25 cellular contexts compared by ENCODE assay signal in genomic region chr6:110392727-110393126, GRCh38. TPM values are rescaled to one million over a fixed set of nuclear protein-coding genes. Genes with fewer than 3 reads are reported as not detected.
A peak's percentile ranks its signal among the peaks of the same experiment; 100 is the strongest.
DNase-seq lines count a peak whose midpoint lies in the region; ATAC-seq, FAIRE-seq and TF ChIP-seq lines count a peak whose summit lies in the region.
"Had no signal": no experiment of that assay in that cellular context is flagged by ENCODE, and none has a peak within 500 bp of the region (broad histone marks: within the 10 kb centered on the region; RNA-seq: fewer than 3 reads in every experiment).

No MANE protein-coding gene starts in this region.

- H2BK120ac ChIP-seq in H9 (ENCODE audit: low read depth, low read length, poor library complexity, severe bottlenecking): no peak overlapping the region

- peak; percentile 50 for DNase-seq in H9
- DNase-seq in K562 (ENCODE audit: extremely low read depth in 1 of 4, low spot score in 3 of 4): no peak
- DNase-seq in HepG2 (ENCODE audit: low spot score): no peak
- no peak for DNase-seq in left lobe of liver (ENCODE audit: low spot score)
- DNase-seq in body of pancreas: no peak
- no peak for DNase-seq in osteocyte (ENCODE audit: extremely low spot score, unreplicated experiment)
- no peak for DNase-seq in effector CD4-positive, alpha-beta T cell
- DNase-seq: C1 segment of cervical spinal cord; Calu3; CD8-positive, alpha-beta T cell; DMS153; GM23248; MG63; NCI-H1417; NCI-H1694 treated with DMSO at 0.1 percent for 48 hours; NCI-H2081 treated with DMSO at 0.1 percent for 48 hours; NCI-H2171 treated with DMSO at 0.1 percent for 48 hours; NCI-H524 treated with DMSO at 0.1 percent for 48 hours; NCI-H82; SJCRH30 had no signal

- CTCF ChIA-PET in K562 (lab: Yijun Ruan, JAX; ENCODE audit: low intra/inter-chr PET ratio): interaction anchor here (1.4 kb wide), 1 partner anchor 688 kb away, joined by 4 read pairs; no protein-coding TSS in a partner anchor
- CTCF ChIA-PET in HepG2 (lab: Yijun Ruan, JAX; ENCODE audit: low intra/inter-chr PET ratio, low total read pairs): no interaction called here

- H3K9me1 ChIP-seq in K562 (ENCODE audit: control insufficient read depth, insufficient read depth, low read length): no peaks in the 10 kb centered on the region

- no peak overlapping the region for H3T11ph ChIP-seq in H9 (ENCODE audit: low read length)

- H3K4me3 ChIP-seq in K562 (no peak overlapping the region), HepG2 (replicated peaks in 1 of 3; ENCODE audit: insufficient read depth in 1 of 3, low read depth in 2 of 3, low read length in 3 of 3) (no peak overlapping the region), body of pancreas (no peak overlapping the region)
- H3K4me3 ChIP-seq: GM23248, MG63, SJCRH30 had no signal

- H3K23me2 ChIP-seq in H9 (ENCODE audit: insufficient read length, low read depth, low read length, poor library complexity, severe bottlenecking): no peaks in the 10 kb centered on the region

- no peaks in the 10 kb centered on the region for H3K36me3 Mint-ChIP-seq in H9 (ENCODE audit: insufficient read depth in 1 of 3, low read depth in 3 of 3)
- no peaks in the 10 kb centered on the region for H3K36me3 Mint-ChIP-seq in osteocyte (ENCODE audit: unreplicated experiment)
- H3K36me3 Mint-ChIP-seq: CD8-positive, alpha-beta T cell had no signal

- POLR2A ChIA-PET in K562 (lab: Yijun Ruan, JAX): interaction anchor here (0.6 kb wide), 1 partner anchor 497 kb away, joined by 3 read pairs; no protein-coding TSS in a partner anchor
- POLR2A ChIA-PET in HepG2 (lab: Yijun Ruan, JAX): no interaction called here

- intact Hi-C loops in K562 (cut with micrococcal nuclease): loop anchor here (5.0 to 10.0 kb wide), 3 partner anchors 355 to 865 kb away; no protein-coding TSS in a partner anchor
- intact Hi-C loops in HepG2 (cut with micrococcal nuclease; ENCODE audit: unreplicated experiment): no loop called here
- intact Hi-C loops in body of pancreas (cut with DNase I): loop anchor here (5.0 to 10.0 kb wide), 2 partner anchors 218 to 685 kb away; partner anchors contain the start of gene WASF1

- H2AK5ac ChIP-seq in H9 (ENCODE audit: insufficient read length, low read length): no peak overlapping the region

- H2BK20ac ChIP-seq in H9 (ENCODE audit: low read depth, low read length, poor library complexity, severe bottlenecking): no peak overlapping the region

- H2AFZ ChIP-seq in H9 (ENCODE audit: low read length) (no peak overlapping the region), K562 (ENCODE audit: low read depth, low read length) (no peak overlapping the region), HepG2 (ENCODE audit: low read length) (no peak overlapping the region)
- H2AFZ ChIP-seq: GM23248 had no signal

- FAIRE-seq in K562 (lab: Jason Lieb, UNC): no peak
- no peak for FAIRE-seq in HepG2 (lab: Jason Lieb, UNC)
- FAIRE-seq: G401.6, GM12892, RCC 7860 had no signal

- no peak overlapping the region for H3K18ac ChIP-seq in H9 (ENCODE audit: insufficient read length, low read depth, low read length)

- TF ChIP-seq CTCF in H9 (conservative IDR thresholded peaks at IDR 0.05) (peak; percentile 37; the same call in 1 of the 3 replicates), K562 (IDR thresholded peaks at IDR 0.05 in 2 of 3, conservative IDR thresholded peaks at IDR 0.05 in 1 of 3; ENCODE audit: insufficient read depth in 2 of 3, low read depth in 1 of 3, low read length in 3 of 3) (no peak), HepG2 (CRISPR knock-in tag; IDR thresholded peaks at IDR 0.05) (no peak), body of pancreas (IDR thresholded peaks at IDR 0.05) (no peak), osteocyte (IDR thresholded peaks at IDR 0.05) (no peak)

- H3K27ac Mint-ChIP-seq in H9 (0 out of 7 replicates have a peak overlapping the region, but pooled peaks of 1 of the 3 experiments have one; percentile 64), osteocyte (ENCODE audit: unreplicated experiment) (no peak overlapping the region)
- H3K27ac Mint-ChIP-seq: CD8-positive, alpha-beta T cell had no signal

- H3K27me3 ChIP-seq in H9 (ENCODE audit: insufficient read depth, low read length) (no peaks in the 10 kb centered on the region), K562 (ENCODE audit: control insufficient read depth in 2 of 2, insufficient read depth in 2 of 2, low read length in 2 of 2) (peaks cover 0 to 17% of the 10 kb centered on the region in 2 experiments; a peak in 2 of 5 replicates), HepG2 (ENCODE audit: control insufficient read depth in 1 of 2, insufficient read depth in 2 of 2, low read length in 2 of 2) (no peaks in the 10 kb centered on the region), body of pancreas (no peaks in the 10 kb centered on the region)
- H3K27me3 ChIP-seq: MG63, SJCRH30 had no signal

- no CpG with 5 or more reads among the region's 9 CpGs for WGBS in H9 (ENCODE audit: extremely low coverage, insufficient read length, low lambda C conversion rate)
- WGBS in K562 (ENCODE audit: insufficient coverage, low coverage, missing lambda C conversion rate): under 1% methylated on average over 9 of the region's 9 CpGs
- 83% methylated on average over 3 of the region's 9 CpGs for WGBS in HepG2 (ENCODE audit: low lambda C conversion rate)
- WGBS in body of pancreas, 2 donors: 64 to 76% methylated on average over 4 to 9 of the region's 9 CpGs

- H3K36me3 ChIP-seq in K562 (ENCODE audit: control insufficient read depth, insufficient read depth, low read length) (no peaks in the 10 kb centered on the region), HepG2 (replicated peaks in 1 of 2; ENCODE audit: control insufficient read depth in 1 of 2, insufficient read depth in 2 of 2, low read length in 2 of 2) (no peaks in the 10 kb centered on the region), body of pancreas (replicated peaks in 1 of 2; ENCODE audit: insufficient read depth in 1 of 2, low read depth in 2 of 2) (no peaks in the 10 kb centered on the region)
- H3K36me3 ChIP-seq: MG63, SJCRH30 had no signal

- no peak overlapping the region for H4K91ac ChIP-seq in H9 (ENCODE audit: insufficient read length, low read depth, low read length)

- no TSS peak for BruUV-seq in K562 (replicated peaks; lab: Mats Ljungman, UMichigan)
- no TSS peak for BruUV-seq in HepG2 (replicated peaks; lab: Mats Ljungman, UMichigan)

- no peaks in the 10 kb centered on the region for H3K4me1 ChIP-seq in H9 (ENCODE audit: insufficient read depth, low read length)
- H3K4me1 ChIP-seq in K562 (replicated peaks in 1 of 2; ENCODE audit: control insufficient read depth in 2 of 2, insufficient read depth in 2 of 2, low read length in 2 of 2): peaks cover 0 to 3% of the 10 kb centered on the region in 2 experiments; a peak in 2 of 5 replicates
- H3K4me1 ChIP-seq in HepG2 (ENCODE audit: insufficient read depth, low read length): peaks cover 20% of the 10 kb centered on the region
- peaks cover 18% of the 10 kb centered on the region for H3K4me1 ChIP-seq in body of pancreas
- H3K4me1 ChIP-seq: SJCRH30 had no signal

- H2BK12ac ChIP-seq in H9 (ENCODE audit: insufficient read length, low read depth, low read length): no peak overlapping the region

- no peak overlapping the region for H3K23ac ChIP-seq in H9 (ENCODE audit: insufficient read length, low read depth, low read length)

- H3K9ac ChIP-seq in H9 (ENCODE audit: extremely low read depth, insufficient read length, low read length): no peak overlapping the region
- no peak overlapping the region for H3K9ac ChIP-seq in K562 (ENCODE audit: insufficient read depth in 1 of 2, low read depth in 2 of 2, low read length in 2 of 2)
- no peak overlapping the region for H3K9ac ChIP-seq in HepG2 (ENCODE audit: insufficient read depth, low read depth, low read length)
- H3K9ac ChIP-seq: GM23248 had no signal

- no peak overlapping the region for H2BK15ac ChIP-seq in H9 (ENCODE audit: low read depth, low read length)

- H3K56ac ChIP-seq in H9 (ENCODE audit: insufficient read length, low read depth, low read length): no peak overlapping the region

- H3K4me2 ChIP-seq in H9 (ENCODE audit: insufficient read depth, insufficient read length, low read length): no peak overlapping the region
- H3K4me2 ChIP-seq in K562 (ENCODE audit: insufficient read depth, low read length): no peak overlapping the region
- no peak overlapping the region for H3K4me2 ChIP-seq in HepG2 (ENCODE audit: low read depth, low read length)

- no peak for TF ChIP-seq POLR2A in K562 (conservative IDR thresholded peaks at IDR 0.05)
- no peak for TF ChIP-seq POLR2A in HepG2 (IDR thresholded peaks at IDR 0.05; ENCODE audit: insufficient read depth in 1 of 2, low read depth in 2 of 2, low read length in 2 of 2)
- TF ChIP-seq POLR2A in body of pancreas (IDR thresholded peaks at IDR 0.05): no peak

- in situ Hi-C loops in K562 (cut with MboI) (loop anchor here (5.0 to 25.0 kb wide), 4 partner anchors 218 to 855 kb away; partner anchors contain the start of gene WASF1), HepG2 (cut with HindIII; ENCODE audit: extremely low pct_ligation_motif_present, low pct_unique_long_range_greater_than_20kb) (loop anchor here (10.0 to 25.0 kb wide), 4 partner anchors 218 to 855 kb away; partner anchors contain the start of gene WASF1)

- no peak for TF ChIP-seq EP300 in K562 (IDR thresholded peaks at IDR 0.05; ENCODE audit: low read length)
- TF ChIP-seq EP300 in HepG2 (IDR thresholded peaks at IDR 0.05; ENCODE audit: low read depth in 2 of 2, low read length in 2 of 2): no peak
- no peak for TF ChIP-seq EP300 in HepG2 (CRISPR knock-in tag; IDR thresholded peaks at IDR 0.05; ENCODE audit: borderline replicate concordance)

- H3K27ac ChIP-seq in H9 (ENCODE audit: insufficient read length, low read depth, low read length): no peak overlapping the region
- H3K27ac ChIP-seq in K562 (ENCODE audit: extremely low read depth, low read depth, low read length): no peak overlapping the region
- H3K27ac ChIP-seq in HepG2 (ENCODE audit: extremely low read length, insufficient read depth, low read length): no peak overlapping the region
- no peak overlapping the region for H3K27ac ChIP-seq in body of pancreas
- H3K27ac ChIP-seq: GM23248, SJCRH30 had no signal

- H3K9me3 Mint-ChIP-seq in H9 (no peaks in the 10 kb centered on the region), osteocyte (ENCODE audit: unreplicated experiment) (no peaks in the 10 kb centered on the region)
- H3K9me3 Mint-ChIP-seq: CD8-positive, alpha-beta T cell had no signal

- no peak overlapping the region for H4K8ac ChIP-seq in H9 (replicated peaks; ENCODE audit: insufficient read length, low read depth, low read length)

- H3K9me3 ChIP-seq in H9 (ENCODE audit: control insufficient read depth, low read depth, low read length): no peaks in the 10 kb centered on the region
- H3K9me3 ChIP-seq in K562 (replicated peaks; ENCODE audit: control insufficient read depth, insufficient read depth, low read depth, low read length): no peaks in the 10 kb centered on the region
- H3K9me3 ChIP-seq in HepG2 (ENCODE audit: low read length): no peaks in the 10 kb centered on the region
- H3K9me3 ChIP-seq in body of pancreas: no peaks in the 10 kb centered on the region
- H3K9me3 ChIP-seq: MG63, SJCRH30 had no signal

- H2BK5ac ChIP-seq in H9 (ENCODE audit: insufficient read length, low read length): no peak overlapping the region

- no peak overlapping the region for H3K4ac ChIP-seq in H9 (ENCODE audit: low read depth, low read length)

- H4K20me1 ChIP-seq in H9 (ENCODE audit: control insufficient read depth, insufficient read depth, insufficient read length) (no peaks in the 10 kb centered on the region), K562 (replicated peaks; ENCODE audit: control insufficient read depth, insufficient read depth, low read length) (no peaks in the 10 kb centered on the region), HepG2 (ENCODE audit: insufficient read depth, low read length) (no peaks in the 10 kb centered on the region)

- H3K4me3 Mint-ChIP-seq in H9 (no peak overlapping the region), osteocyte (ENCODE audit: unreplicated experiment) (no peak overlapping the region)
- H3K4me3 Mint-ChIP-seq: CD8-positive, alpha-beta T cell had no signal

- H3K27me3 Mint-ChIP-seq in H9 (ENCODE audit: low read depth): no peaks in the 10 kb centered on the region
- H3K27me3 Mint-ChIP-seq in osteocyte (ENCODE audit: unreplicated experiment): peaks cover 25% of the 10 kb centered on the region

- H4K5ac ChIP-seq in H9 (ENCODE audit: insufficient read length, low read depth, low read length): no peak overlapping the region

- peaks cover 9 to 11% of the 10 kb centered on the region in 2 experiments for H3K4me1 Mint-ChIP-seq in H9
- H3K4me1 Mint-ChIP-seq in osteocyte (ENCODE audit: unreplicated experiment): no peaks in the 10 kb centered on the region

- TF ChIP-seq RAD21 in K562 (CRISPR knock-in tag; conservative IDR thresholded peaks at IDR 0.05 in 1 of 2, IDR thresholded peaks at IDR 0.05 in 1 of 2): no peak
- TF ChIP-seq RAD21 in HepG2 (CRISPR knock-in tag; IDR thresholded peaks at IDR 0.05): no peak

- H3K14ac ChIP-seq in H9 (ENCODE audit: insufficient read depth, low read length): no peak overlapping the region

- H3K79me2 ChIP-seq in H9 (ENCODE audit: insufficient read depth, low read length) (no peaks in the 10 kb centered on the region), K562 (ENCODE audit: control insufficient read depth, insufficient read depth, low read length) (no peaks in the 10 kb centered on the region), HepG2 (ENCODE audit: insufficient read depth, low read length) (no peaks in the 10 kb centered on the region)

- no peaks in the 10 kb centered on the region for H3K79me1 ChIP-seq in H9 (ENCODE audit: insufficient read depth, low read depth, low read length, poor library complexity, severe bottlenecking)

- ATAC-seq in K562: peak; percentile 70; the same call in 2 of the 3 replicates
- peak; percentile 61 for ATAC-seq in HepG2
- ATAC-seq in left lobe of liver: no peak
- ATAC-seq in body of pancreas: no peak
- ATAC-seq: CD8-positive, alpha-beta T cell had no signal

RNA-seq across cellular contexts. Expression of gene DDO, which starts 22.6 kb away (rescaled TPM):
- total RNA-seq in H9 (2021) (not detected in 2 replicates), K562 (2014; rRNA removed) (not detected in 2 replicates), K562 (2014; rRNA removed; fragmentation: Illumina TruSeq; extraction: Trizol) (0.10 TPM in 1 of 2 replicates, not detected in the other), K562 (2015; rRNA removed; fragmentation: Illumina TruSeq; extraction: Trizol) (0.11 TPM in 1 of 2 replicates, not detected in the other), K562 (2021) (0.09 TPM in 1 of 2 replicates, not detected in the other), HepG2 (2016; rRNA removed; fragmentation: Illumina TruSeq; extraction: Trizol) (10.3 and 14.6 TPM in 2 replicates), left lobe of liver (5.2 TPM), body of pancreas (1 to 10 TPM in 1 of 2 donors, not detected in 1; 1.3 TPM), osteocyte (not detected in 2 replicates)
- total RNA-seq in K562 (2011; cell fraction: chromatin; rRNA removed; ENCODE audit: low replicate concordance): not detected in 2 replicates
- not detected in 2 replicates for total RNA-seq in K562 (2011; cell fraction: nucleolus; rRNA removed)
- total RNA-seq in K562 (2011; cell fraction: nucleoplasm; rRNA removed): not detected in 2 replicates
- polyA plus RNA-seq in K562 (2011; rRNA removed) (not detected in 2 replicates), K562 (2014; fragmentation: Illumina TruSeq; extraction: Trizol) (not detected in 2 replicates), K562 (2014; fragmentation: Nextera tagmentation; extraction: Ambion mirVana) (not detected), K562 (2014; rRNA removed) (not detected in 2 replicates), HepG2 (2011; rRNA removed) (6.1 and 6.4 TPM in 2 replicates)
- polyA plus RNA-seq in K562 (2011; cell fraction: cytosol; rRNA removed): 0.03 TPM in 1 of 2 replicates, not detected in the other
- polyA plus RNA-seq in K562 (2011; cell fraction: nucleus; rRNA removed): not detected in 2 replicates
- polyA plus RNA-seq in K562 (2012): 0.09 and 0.37 TPM in 2 replicates
- polyA minus RNA-seq in K562 (2011; rRNA and poly(A)+ RNA removed): not detected in 2 replicates
- polyA minus RNA-seq in K562 (2011; cell fraction: cytosol; rRNA and poly(A)+ RNA removed): not detected in 2 replicates
- polyA minus RNA-seq in K562 (2011; cell fraction: nucleus; rRNA and poly(A)+ RNA removed): not detected in 2 replicates
- 1.8 TPM in 2 replicates for total RNA-seq in HepG2 (2016; cell fraction: cytosol; rRNA removed; fragmentation: Illumina TruSeq; extraction: Trizol; ENCODE audit: low read depth)
- total RNA-seq in HepG2 (2016; cell fraction: insoluble cytoplasmic fraction; rRNA removed; fragmentation: Illumina TruSeq; extraction: Trizol): 10.6 and 13.4 TPM in 2 replicates
- 4.4 and 4.7 TPM in 2 replicates for total RNA-seq in HepG2 (2016; cell fraction: membrane; rRNA removed; fragmentation: Illumina TruSeq; extraction: Trizol)
- 4.3 TPM in 2 replicates for total RNA-seq in HepG2 (2016; cell fraction: nucleus; rRNA removed; fragmentation: Illumina TruSeq; extraction: Trizol)
- polyA plus RNA-seq in HepG2 (2011; cell fraction: cytosol; rRNA removed): 4.8 and 6.4 TPM in 2 replicates
- polyA plus RNA-seq in HepG2 (2011; cell fraction: nucleus; rRNA removed): 2.2 and 3.2 TPM in 2 replicates
- polyA plus RNA-seq in HepG2 (2012): 8.1 and 8.5 TPM in 2 replicates
- polyA plus RNA-seq in HepG2 (2016; cell fraction: cytosol; fragmentation: Illumina TruSeq; extraction: Trizol; ENCODE audit: low read depth): 1.2 and 1.4 TPM in 2 replicates
- polyA plus RNA-seq in HepG2 (2016; cell fraction: insoluble cytoplasmic fraction; fragmentation: Illumina TruSeq; extraction: Trizol; ENCODE audit: low read depth): 10.3 and 10.7 TPM in 2 replicates
- polyA plus RNA-seq in HepG2 (2016; cell fraction: membrane; fragmentation: Illumina TruSeq; extraction: Trizol; ENCODE audit: low read depth): 2.9 and 3.0 TPM in 2 replicates
- 5.3 and 5.5 TPM in 2 replicates for polyA plus RNA-seq in HepG2 (2016; cell fraction: nucleus; fragmentation: Illumina TruSeq; extraction: Trizol; ENCODE audit: insufficient read depth, low read depth)
- 1.2 and 10.7 TPM in 2 replicates for polyA minus RNA-seq in HepG2 (2011; rRNA and poly(A)+ RNA removed; ENCODE audit: low replicate concordance)
- 3.7 and 5.5 TPM in 2 replicates for polyA minus RNA-seq in HepG2 (2011; cell fraction: cytosol; rRNA and poly(A)+ RNA removed)
- 4.0 and 6.2 TPM in 2 replicates for polyA minus RNA-seq in HepG2 (2011; cell fraction: nucleus; rRNA and poly(A)+ RNA removed)
- total RNA-seq: CD8-positive, alpha-beta T cell; GM23248; OCI-LY7 had no signal
- polyA plus RNA-seq: GM23248 had no signal

RNA-seq across cellular contexts. Expression of gene METTL24, which starts 34.6 kb away (rescaled TPM):
- total RNA-seq in H9 (2021): 0.35 and 0.61 TPM in 2 replicates
- total RNA-seq in K562 (2011; cell fraction: chromatin; rRNA removed; ENCODE audit: low replicate concordance): not detected in 2 replicates
- total RNA-seq in K562 (2011; cell fraction: nucleolus; rRNA removed): not detected in 2 replicates
- total RNA-seq in K562 (2011; cell fraction: nucleoplasm; rRNA removed): not detected in 2 replicates
- not detected in 2 replicates for total RNA-seq in K562 (2014; rRNA removed)
- total RNA-seq in K562 (2014; rRNA removed; fragmentation: Illumina TruSeq; extraction: Trizol): not detected in 2 replicates
- not detected in 2 replicates for total RNA-seq in K562 (2015; rRNA removed; fragmentation: Illumina TruSeq; extraction: Trizol)
- not detected in 2 replicates for total RNA-seq in K562 (2021)
- not detected in 2 replicates for polyA plus RNA-seq in K562 (2011; rRNA removed)
- not detected in 2 replicates for polyA plus RNA-seq in K562 (2011; cell fraction: cytosol; rRNA removed)
- not detected in 2 replicates for polyA plus RNA-seq in K562 (2011; cell fraction: nucleus; rRNA removed)
- not detected in 2 replicates for polyA plus RNA-seq in K562 (2012)
- not detected in 2 replicates for polyA plus RNA-seq in K562 (2014; fragmentation: Illumina TruSeq; extraction: Trizol)
- polyA plus RNA-seq in K562 (2014; fragmentation: Nextera tagmentation; extraction: Ambion mirVana): not detected
- not detected in 2 replicates for polyA plus RNA-seq in K562 (2014; rRNA removed)
- polyA minus RNA-seq in K562 (2011; rRNA and poly(A)+ RNA removed): not detected in 2 replicates
- polyA minus RNA-seq in K562 (2011; cell fraction: cytosol; rRNA and poly(A)+ RNA removed): not detected in 2 replicates
- not detected in 2 replicates for polyA minus RNA-seq in K562 (2011; cell fraction: nucleus; rRNA and poly(A)+ RNA removed)
- not detected in 2 replicates for total RNA-seq in HepG2 (2016; rRNA removed; fragmentation: Illumina TruSeq; extraction: Trizol)
- not detected in 2 replicates for total RNA-seq in HepG2 (2016; cell fraction: cytosol; rRNA removed; fragmentation: Illumina TruSeq; extraction: Trizol; ENCODE audit: low read depth)
- not detected in 2 replicates for total RNA-seq in HepG2 (2016; cell fraction: insoluble cytoplasmic fraction; rRNA removed; fragmentation: Illumina TruSeq; extraction: Trizol)
- total RNA-seq in HepG2 (2016; cell fraction: membrane; rRNA removed; fragmentation: Illumina TruSeq; extraction: Trizol): not detected in 2 replicates
- total RNA-seq in HepG2 (2016; cell fraction: nucleus; rRNA removed; fragmentation: Illumina TruSeq; extraction: Trizol): not detected in 2 replicates
- polyA plus RNA-seq in HepG2 (2011; rRNA removed): not detected in 2 replicates
- polyA plus RNA-seq in HepG2 (2011; cell fraction: cytosol; rRNA removed): not detected in 2 replicates
- not detected in 2 replicates for polyA plus RNA-seq in HepG2 (2011; cell fraction: nucleus; rRNA removed)
- not detected in 2 replicates for polyA plus RNA-seq in HepG2 (2012)
- not detected in 2 replicates for polyA plus RNA-seq in HepG2 (2016; cell fraction: cytosol; fragmentation: Illumina TruSeq; extraction: Trizol; ENCODE audit: low read depth)
- polyA plus RNA-seq in HepG2 (2016; cell fraction: insoluble cytoplasmic fraction; fragmentation: Illumina TruSeq; extraction: Trizol; ENCODE audit: low read depth): not detected in 2 replicates
- not detected in 2 replicates for polyA plus RNA-seq in HepG2 (2016; cell fraction: membrane; fragmentation: Illumina TruSeq; extraction: Trizol; ENCODE audit: low read depth)
- polyA plus RNA-seq in HepG2 (2016; cell fraction: nucleus; fragmentation: Illumina TruSeq; extraction: Trizol; ENCODE audit: insufficient read depth, low read depth): not detected in 2 replicates
- polyA minus RNA-seq in HepG2 (2011; rRNA and poly(A)+ RNA removed; ENCODE audit: low replicate concordance): not detected in 2 replicates
- not detected in 2 replicates for polyA minus RNA-seq in HepG2 (2011; cell fraction: cytosol; rRNA and poly(A)+ RNA removed)
- not detected in 2 replicates for polyA minus RNA-seq in HepG2 (2011; cell fraction: nucleus; rRNA and poly(A)+ RNA removed)
- total RNA-seq in left lobe of liver: 0.48 TPM
- 1 to 10 TPM; 2.3 to 4.0 TPM for total RNA-seq in body of pancreas
- not detected in 2 replicates for total RNA-seq in osteocyte
- total RNA-seq: Calu3, GM23248, LHCN-M2, OCI-LY7, SJCRH30 had no signal
- polyA plus RNA-seq: GM23248 had no signal

Comparison
In these comparisons a context has a peak if more than half of its experiments do, and no peak if none do; other contexts are left out.
1. ATAC-seq: peak in K562 (single experiment) and HepG2 (single experiment); none in left lobe of liver (single experiment) and body of pancreas (single experiment).